1 cellular context compared by ENCODE assay signal in the genomic region with DNA sequence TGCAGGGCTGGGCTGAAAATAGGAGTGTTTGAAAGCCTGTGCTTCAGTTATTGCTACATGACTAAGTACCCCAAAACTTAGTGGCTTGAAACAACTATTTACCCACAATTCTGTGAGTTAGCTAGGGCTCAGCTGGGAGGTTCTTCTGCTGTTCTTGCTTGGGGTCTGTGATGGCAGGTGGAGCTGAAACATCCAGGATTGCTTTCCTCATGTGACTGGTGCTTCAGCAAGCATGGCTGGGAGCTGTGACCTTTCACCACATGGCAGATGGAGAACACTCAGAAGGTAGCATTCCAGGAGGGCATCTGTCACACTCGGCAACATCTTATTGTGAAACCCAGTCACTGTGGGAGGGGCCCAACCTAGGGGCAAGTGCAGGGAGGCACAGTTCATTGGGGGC.
TF ChIP-seq lines count a peak whose summit lies in the region.

No MANE protein-coding gene starts in this region.

TF ChIP-seq in SK-N-SH, 30 proteins besides CTCF, POLR2A, EP300 and RAD21 (continued from another document):
- TF ChIP-seq, protein P1, sequence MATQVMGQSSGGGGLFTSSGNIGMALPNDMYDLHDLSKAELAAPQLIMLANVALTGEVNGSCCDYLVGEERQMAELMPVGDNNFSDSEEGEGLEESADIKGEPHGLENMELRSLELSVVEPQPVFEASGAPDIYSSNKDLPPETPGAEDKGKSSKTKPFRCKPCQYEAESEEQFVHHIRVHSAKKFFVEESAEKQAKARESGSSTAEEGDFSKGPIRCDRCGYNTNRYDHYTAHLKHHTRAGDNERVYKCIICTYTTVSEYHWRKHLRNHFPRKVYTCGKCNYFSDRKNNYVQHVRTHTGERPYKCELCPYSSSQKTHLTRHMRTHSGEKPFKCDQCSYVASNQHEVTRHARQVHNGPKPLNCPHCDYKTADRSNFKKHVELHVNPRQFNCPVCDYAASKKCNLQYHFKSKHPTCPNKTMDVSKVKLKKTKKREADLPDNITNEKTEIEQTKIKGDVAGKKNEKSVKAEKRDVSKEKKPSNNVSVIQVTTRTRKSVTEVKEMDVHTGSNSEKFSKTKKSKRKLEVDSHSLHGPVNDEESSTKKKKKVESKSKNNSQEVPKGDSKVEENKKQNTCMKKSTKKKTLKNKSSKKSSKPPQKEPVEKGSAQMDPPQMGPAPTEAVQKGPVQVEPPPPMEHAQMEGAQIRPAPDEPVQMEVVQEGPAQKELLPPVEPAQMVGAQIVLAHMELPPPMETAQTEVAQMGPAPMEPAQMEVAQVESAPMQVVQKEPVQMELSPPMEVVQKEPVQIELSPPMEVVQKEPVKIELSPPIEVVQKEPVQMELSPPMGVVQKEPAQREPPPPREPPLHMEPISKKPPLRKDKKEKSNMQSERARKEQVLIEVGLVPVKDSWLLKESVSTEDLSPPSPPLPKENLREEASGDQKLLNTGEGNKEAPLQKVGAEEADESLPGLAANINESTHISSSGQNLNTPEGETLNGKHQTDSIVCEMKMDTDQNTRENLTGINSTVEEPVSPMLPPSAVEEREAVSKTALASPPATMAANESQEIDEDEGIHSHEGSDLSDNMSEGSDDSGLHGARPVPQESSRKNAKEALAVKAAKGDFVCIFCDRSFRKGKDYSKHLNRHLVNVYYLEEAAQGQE (IDR thresholded peaks at IDR 0.05; ENCODE audit: low read depth, low read length): no peak
- TF ChIP-seq FOXM1 (IDR thresholded peaks at IDR 0.05; ENCODE audit: low read depth): no peak
- TF ChIP-seq TCF12 (IDR thresholded peaks at IDR 0.05): no peak
- TF ChIP-seq, protein P2, sequence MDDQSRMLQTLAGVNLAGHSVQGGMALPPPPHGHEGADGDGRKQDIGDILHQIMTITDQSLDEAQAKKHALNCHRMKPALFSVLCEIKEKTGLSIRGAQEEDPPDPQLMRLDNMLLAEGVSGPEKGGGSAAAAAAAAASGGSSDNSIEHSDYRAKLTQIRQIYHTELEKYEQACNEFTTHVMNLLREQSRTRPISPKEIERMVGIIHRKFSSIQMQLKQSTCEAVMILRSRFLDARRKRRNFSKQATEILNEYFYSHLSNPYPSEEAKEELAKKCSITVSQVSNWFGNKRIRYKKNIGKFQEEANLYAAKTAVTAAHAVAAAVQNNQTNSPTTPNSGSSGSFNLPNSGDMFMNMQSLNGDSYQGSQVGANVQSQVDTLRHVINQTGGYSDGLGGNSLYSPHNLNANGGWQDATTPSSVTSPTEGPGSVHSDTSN (IDR thresholded peaks at IDR 0.05): no peak
- TF ChIP-seq, protein P3, sequence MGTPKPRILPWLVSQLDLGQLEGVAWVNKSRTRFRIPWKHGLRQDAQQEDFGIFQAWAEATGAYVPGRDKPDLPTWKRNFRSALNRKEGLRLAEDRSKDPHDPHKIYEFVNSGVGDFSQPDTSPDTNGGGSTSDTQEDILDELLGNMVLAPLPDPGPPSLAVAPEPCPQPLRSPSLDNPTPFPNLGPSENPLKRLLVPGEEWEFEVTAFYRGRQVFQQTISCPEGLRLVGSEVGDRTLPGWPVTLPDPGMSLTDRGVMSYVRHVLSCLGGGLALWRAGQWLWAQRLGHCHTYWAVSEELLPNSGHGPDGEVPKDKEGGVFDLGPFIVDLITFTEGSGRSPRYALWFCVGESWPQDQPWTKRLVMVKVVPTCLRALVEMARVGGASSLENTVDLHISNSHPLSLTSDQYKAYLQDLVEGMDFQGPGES (IDR thresholded peaks at IDR 0.05; ENCODE audit: low read depth, low read length): no peak
- TF ChIP-seq MXI1 (IDR thresholded peaks at IDR 0.05; ENCODE audit: low read depth, low read length): no peak
- TF ChIP-seq USF1 (IDR thresholded peaks at IDR 0.05; ENCODE audit: borderline replicate concordance, low read depth): no peak
- TF ChIP-seq POLR2AphosphoS5 (IDR thresholded peaks at IDR 0.05; ENCODE audit: low read depth, low read length): no peak
- TF ChIP-seq SMC3 (IDR thresholded peaks at IDR 0.05; ENCODE audit: low read depth, low read length): no peak
- no peak for TF ChIP-seq NFIC (IDR thresholded peaks at IDR 0.05; ENCODE audit: borderline replicate concordance)
- no peak for TF ChIP-seq FOXJ3 (CRISPR knock-in tag; IDR thresholded peaks at IDR 0.05)
